ENCODE assay signal across 16 cellular contexts in the genomic region with DNA sequence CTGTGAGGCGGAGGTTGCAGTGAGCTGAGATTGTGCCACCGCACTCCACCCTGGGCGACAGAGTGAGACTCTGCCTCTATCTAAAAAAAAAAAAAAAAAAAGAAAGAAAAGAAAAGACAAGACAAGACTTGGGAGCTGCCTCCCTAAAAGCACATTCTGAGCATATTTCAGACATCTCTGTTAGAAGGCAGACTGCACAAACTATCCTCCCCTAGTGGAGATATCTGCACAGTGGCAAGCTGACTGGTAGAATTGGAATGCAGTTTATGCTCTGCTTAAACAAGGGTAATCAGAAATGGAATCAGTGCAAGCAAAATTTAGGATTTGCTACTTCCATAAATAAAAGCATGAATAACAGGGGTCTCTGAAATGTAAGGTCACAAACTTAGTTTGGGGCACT. TPM values are rescaled to one million over a fixed set of nuclear protein-coding genes. Genes with fewer than 3 reads are reported as not detected.
DNase-seq lines count a peak whose midpoint lies in the region; ATAC-seq and TF ChIP-seq lines count a peak whose summit lies in the region.
"Had no signal": no experiment of that assay in that cellular context is flagged by ENCODE, and none has a peak within 500 bp of the region (broad histone marks: within the 10 kb centered on the region; RNA-seq: fewer than 3 reads in every experiment).

No MANE protein-coding gene starts in this region.

- in situ Hi-C loops in Panc1 (cut with HindIII; ENCODE audit: low pct_unique_long_range_greater_than_20kb, low sequenced_read_pairs): no loop called here
- in situ Hi-C loops in HAP-1 (cut with MboI; ENCODE audit: low sequenced_read_pairs): no loop called here

- peak; percentile 63; the same call in 1 of the 2 replicates for ATAC-seq in Panc1
- ATAC-seq in HG03039 (IDR thresholded peaks at IDR 0.05; ENCODE audit: unreplicated experiment): no peak
- no peak for ATAC-seq in natural killer cell treated with Interleukin-12 subunit alpha and Interleukin-12 subunit beta and Interleukin-15 and Interleukin-18, amount 100 ng/mL, for 72 hours

- BruUV-seq in Panc1 (replicated peaks; lab: Mats Ljungman, UMichigan): no TSS peak

- no peak overlapping the region for H3K4me3 ChIP-seq in Panc1 (ENCODE audit: low read depth in 2 of 2, low read length in 2 of 2)
- H3K4me3 ChIP-seq in HAP-1: no peak overlapping the region
- H3K4me3 ChIP-seq: suprapubic skin had no signal

- no peaks in the 10 kb centered on the region for H3K36me3 Mint-ChIP-seq in osteocyte (ENCODE audit: unreplicated experiment)
- H3K36me3 Mint-ChIP-seq in natural killer cell treated with Interleukin-12 subunit alpha and Interleukin-12 subunit beta and Interleukin-15 and Interleukin-18, amount 100 ng/mL, for 72 hours: no peaks in the 10 kb centered on the region

- no peak overlapping the region for H3K4me3 Mint-ChIP-seq in osteocyte (ENCODE audit: unreplicated experiment)
- H3K4me3 Mint-ChIP-seq in natural killer cell treated with Interleukin-12 subunit alpha and Interleukin-12 subunit beta and Interleukin-15 and Interleukin-18, amount 100 ng/mL, for 72 hours: no peak overlapping the region
- H3K4me3 Mint-ChIP-seq: activated T-helper 1 cell treated with anti-CD3 and anti-CD28 coated beads, Interleukin-12 subunit alpha, Interleukin-12 subunit beta, Interleukin-2, Interleukin-4 antibody, amounts not matched to agents 30 ng/mL and 10 ng/mL and 1 ng/mL, durations not matched to agents 14 hours and 24 hours and 36 hours; brain; IgD-negative memory B cell had no signal

- H3K27ac Mint-ChIP-seq in osteocyte (ENCODE audit: unreplicated experiment): no peak overlapping the region
- no peak overlapping the region for H3K27ac Mint-ChIP-seq in natural killer cell treated with Interleukin-12 subunit alpha and Interleukin-12 subunit beta and Interleukin-15 and Interleukin-18, amount 100 ng/mL, for 72 hours
- H3K27ac Mint-ChIP-seq: activated T-helper 1 cell treated with anti-CD3 and anti-CD28 coated beads, Interleukin-12 subunit alpha, Interleukin-12 subunit beta, Interleukin-2, Interleukin-4 antibody, amounts not matched to agents 30 ng/mL and 10 ng/mL and 1 ng/mL, durations not matched to agents 14 hours and 24 hours and 36 hours; IgD-negative memory B cell had no signal

- H3K9me3 ChIP-seq in Panc1 (ENCODE audit: control insufficient read depth, insufficient read depth, low read depth, low read length): no peaks in the 10 kb centered on the region
- no peaks in the 10 kb centered on the region for H3K9me3 ChIP-seq in HAP-1
- H3K9me3 ChIP-seq: suprapubic skin had no signal

- no peaks in the 10 kb centered on the region for H3K4me1 Mint-ChIP-seq in osteocyte (ENCODE audit: unreplicated experiment)
- no peaks in the 10 kb centered on the region for H3K4me1 Mint-ChIP-seq in natural killer cell treated with Interleukin-12 subunit alpha and Interleukin-12 subunit beta and Interleukin-15 and Interleukin-18, amount 100 ng/mL, for 72 hours (ENCODE audit: low read depth in 2 of 2)
- H3K4me1 Mint-ChIP-seq: IgD-negative memory B cell had no signal

- peak; percentile 92 for DNase-seq in GM03348 (ENCODE audit: low spot score)
- DNase-seq in Panc1 (ENCODE audit: low read depth, low spot score): no peak
- peak; percentile 35 for DNase-seq in fibroblast of gingiva (ENCODE audit: low read depth)
- no peak for DNase-seq in osteocyte (ENCODE audit: extremely low spot score, unreplicated experiment)
- DNase-seq in GOT3 (lab: John Stamatoyannopoulos, UW): no peak
- DNase-seq in HAP-1 (ENCODE audit: low spot score in 2 of 2): no peak
- DNase-seq in natural killer cell treated with Interleukin-12 subunit alpha and Interleukin-12 subunit beta and Interleukin-15 and Interleukin-18, amount 100 ng/mL, for 72 hours (ENCODE audit: low spot score): no peak
- DNase-seq: erythroblast; NCI-H2029; NK-92 treated with Interleukin-12 subunit alpha and Interleukin-12 subunit beta, amount 100 ng/mL, for 24 hours; SW 1271 had no signal

- H3K36me3 ChIP-seq in Panc1 (ENCODE audit: control insufficient read depth, insufficient read depth, low read length): no peaks in the 10 kb centered on the region
- H3K36me3 ChIP-seq in HAP-1 (replicated peaks): no peaks in the 10 kb centered on the region
- H3K36me3 ChIP-seq: suprapubic skin had no signal

- intact Hi-C loops in Panc1 (cut with micrococcal nuclease; ENCODE audit: unreplicated experiment): no loop called here

- H3K27me3 ChIP-seq in Panc1 (ENCODE audit: control insufficient read depth, insufficient read depth, low read length) (no peaks in the 10 kb centered on the region), HAP-1 (ENCODE audit: low read depth) (no peaks in the 10 kb centered on the region)
- H3K27me3 ChIP-seq: suprapubic skin had no signal

- CTCF ChIA-PET in Panc1 (lab: Charles Lee): interaction anchor here (0.6 kb wide), 1 partner anchor 495 kb away, joined by 4 read pairs; no protein-coding TSS in a partner anchor

- TF ChIP-seq CTCF in Panc1 (IDR thresholded peaks at IDR 0.05) (no peak), osteocyte (IDR thresholded peaks at IDR 0.05) (peak; percentile 52)

- H3K9me3 Mint-ChIP-seq in osteocyte (ENCODE audit: unreplicated experiment): no peaks in the 10 kb centered on the region
- H3K9me3 Mint-ChIP-seq in natural killer cell treated with Interleukin-12 subunit alpha and Interleukin-12 subunit beta and Interleukin-15 and Interleukin-18, amount 100 ng/mL, for 72 hours: no peaks in the 10 kb centered on the region
- H3K9me3 Mint-ChIP-seq: activated T-helper 1 cell treated with anti-CD3 and anti-CD28 coated beads, Interleukin-12 subunit alpha, Interleukin-12 subunit beta, Interleukin-2, Interleukin-4 antibody, amounts not matched to agents 30 ng/mL and 10 ng/mL and 1 ng/mL, durations not matched to agents 14 hours and 24 hours and 36 hours; IgD-negative memory B cell had no signal

- no peak overlapping the region for H3K27ac ChIP-seq in Panc1 (ENCODE audit: low read length)
- H3K27ac ChIP-seq: suprapubic skin had no signal

- no peaks in the 10 kb centered on the region for H3K27me3 Mint-ChIP-seq in osteocyte (ENCODE audit: unreplicated experiment)
- H3K27me3 Mint-ChIP-seq in natural killer cell treated with Interleukin-12 subunit alpha and Interleukin-12 subunit beta and Interleukin-15 and Interleukin-18, amount 100 ng/mL, for 72 hours: peaks cover 0 to 2% of the 10 kb centered on the region in 2 donors

- POLR2A ChIA-PET in Panc1 (lab: Charles Lee): no interaction called here

- H3K4me1 ChIP-seq in Panc1 (ENCODE audit: control insufficient read depth, insufficient read depth, low read length) (no peaks in the 10 kb centered on the region), HAP-1 (no peaks in the 10 kb centered on the region)
- H3K4me1 ChIP-seq: suprapubic skin had no signal

RNA-seq across cellular contexts. Expression of gene GNG4, which starts 31.8 kb away (rescaled TPM):
- total RNA-seq in Panc1 (2021; ENCODE audit: unreplicated experiment) (1.1 TPM), osteocyte (0.34 and 0.83 TPM in 2 replicates)
- polyA plus RNA-seq in Panc1 (2012; ENCODE audit: insufficient read length): 2.7 TPM
- under 1 TPM in 1 of 2 donors, not detected in 1; 0.19 TPM for total RNA-seq in natural killer cell treated with Interleukin-12 subunit alpha and Interleukin-12 subunit beta and Interleukin-15 and Interleukin-18, amount 100 ng/mL, for 72 hours
- polyA plus RNA-seq: IgD-negative memory B cell had no signal

Comparison
In these comparisons a context has a peak if more than half of its experiments do, and no peak if none do; other contexts are left out.
1. DNase-seq: peak in GM03348 (single experiment) and fibroblast of gingiva (single experiment); none in Panc1 (single experiment), osteocyte (single experiment), GOT3 (single experiment), HAP-1 (0 of 2) and natural killer cell treated with Interleukin-12 subunit alpha and Interleukin-12 subunit beta and Interleukin-15 and Interleukin-18, amount 100 ng/mL, for 72 hours (single experiment).